ENCODE assay signal across 8 cellular contexts in the genomic region with DNA sequence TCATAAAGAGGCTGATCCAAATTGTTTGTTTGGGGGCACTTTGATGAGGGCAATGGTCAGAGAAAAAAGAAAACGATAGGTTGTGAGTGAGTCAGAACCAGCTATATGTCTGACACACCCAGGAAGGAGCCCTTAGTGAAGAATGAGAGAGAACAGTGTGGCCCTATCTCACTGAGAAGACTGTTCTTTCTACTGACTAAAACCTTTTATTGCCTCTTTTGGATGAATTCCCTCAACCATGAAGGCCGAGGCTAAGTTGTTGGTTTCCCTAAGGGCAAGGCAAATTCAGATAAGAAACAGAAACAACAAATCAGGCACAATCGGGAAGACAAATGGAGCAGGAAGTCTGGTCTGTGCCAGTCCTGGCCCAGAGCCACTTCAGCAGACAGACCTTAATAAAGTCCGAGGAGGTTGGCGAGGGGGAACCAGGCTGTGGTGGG.
DNase-seq lines count a peak whose midpoint lies in the region; ATAC-seq and TF ChIP-seq lines count a peak whose summit lies in the region.

No MANE protein-coding gene starts in this region.

- no peak overlapping the region for H2AFZ ChIP-seq in IMR-90 (replicated peaks; ENCODE audit: low read length, poor library complexity)

- H3K4me3 ChIP-seq in IMR-90 (ENCODE audit: insufficient read depth, low read depth, low read length): no peak overlapping the region
- H3K4me3 ChIP-seq in adipocyte (ENCODE audit: low read length): peak overlapping the region; percentile 38
- peak overlapping the region in 1 of 5 donors; percentile 4 for H3K4me3 ChIP-seq in subcutaneous abdominal adipose tissue (ENCODE audit: low read depth in 1 of 5, low read length in 5 of 5)

- peak overlapping the region; percentile 44 for H2BK20ac ChIP-seq in IMR-90 (ENCODE audit: low read depth, low read length)

- peak overlapping the region; percentile 62 for H3K27ac ChIP-seq in 22Rv1
- peak overlapping the region; percentile 66 for H3K27ac ChIP-seq in IMR-90 (ENCODE audit: insufficient read depth, low read length)
- peak overlapping the region; percentile 93 for H3K27ac ChIP-seq in subcutaneous abdominal adipose tissue (ENCODE audit: low read depth, low read length)

- no TSS peak for BruUV-seq in IMR-90 (replicated peaks; lab: Mats Ljungman, UMichigan)

- H3K79me1 ChIP-seq in IMR-90 (ENCODE audit: low read depth in 1 of 2, low read length in 2 of 2): peaks cover 6 to 36% of the 10 kb centered on the region in 2 experiments; a peak in 3 of 4 replicates

- H3K18ac ChIP-seq in IMR-90 (ENCODE audit: low read depth, low read length): peak overlapping the region; percentile 71

- TF ChIP-seq POLR2A in IMR-90 (IDR thresholded peaks at IDR 0.05; ENCODE audit: low read depth, low read length): no peak

- no peaks in the 10 kb centered on the region for H3K9me3 ChIP-seq in IMR-90 (ENCODE audit: control insufficient read depth, insufficient read depth, low read length)
- no peaks in the 10 kb centered on the region for H3K9me3 ChIP-seq in adipocyte (ENCODE audit: control insufficient read depth, low read length)
- no peaks in the 10 kb centered on the region for H3K9me3 ChIP-seq in subcutaneous abdominal adipose tissue (ENCODE audit: control insufficient read depth in 5 of 5, low read length in 5 of 5)

- no peak for TF ChIP-seq RAD21 in IMR-90 (IDR thresholded peaks at IDR 0.05; ENCODE audit: low read length)

- CTCF ChIA-PET in IMR-90 (lab: Yijun Ruan, JAX): interaction anchor here (0.7 kb wide), 1 partner anchor 588 kb away, joined by 3 read pairs; no protein-coding TSS in a partner anchor

- peak overlapping the region; percentile 47; the same call in 1 of the 2 replicates for H3K9ac ChIP-seq in IMR-90 (ENCODE audit: low read depth, low read length)
- peak overlapping the region; percentile 69 for H3K9ac ChIP-seq in adipocyte (ENCODE audit: low read length)
- peak overlapping the region in 4 of 5 donors; percentile 5 to 65 (median 46) for H3K9ac ChIP-seq in subcutaneous abdominal adipose tissue (ENCODE audit: low read length in 5 of 5)

- POLR2A ChIA-PET in IMR-90 (lab: Charles Lee; ENCODE audit: unreplicated experiment): no interaction called here

- peak overlapping the region; percentile 18; the same call in 1 of the 2 replicates for H3K56ac ChIP-seq in IMR-90 (ENCODE audit: extremely low read depth, insufficient read depth, low read length)

- peak overlapping the region; percentile 83 for H4K5ac ChIP-seq in IMR-90 (ENCODE audit: low read depth, low read length)

- H3K4me1 ChIP-seq in IMR-90 (ENCODE audit: control insufficient read depth, insufficient read depth, low read length) (peaks cover 10% of the 10 kb centered on the region), adipocyte (ENCODE audit: control insufficient read depth, insufficient read depth, low read length) (peaks cover 74% of the 10 kb centered on the region), subcutaneous abdominal adipose tissue (ENCODE audit: control insufficient read depth in 5 of 5, insufficient read depth in 5 of 5, low read length in 5 of 5) (peaks cover 12 to 67% (median 63%) of the 10 kb centered on the region in 5 donors)

- H4K8ac ChIP-seq in IMR-90 (ENCODE audit: low read depth in 2 of 2, low read length in 2 of 2): peak overlapping the region; percentile 26 to 38

- peak overlapping the region; percentile 40 for H4K91ac ChIP-seq in IMR-90 (ENCODE audit: insufficient read depth, low read depth, low read length)

- no peaks in the 10 kb centered on the region for H4K20me1 ChIP-seq in IMR-90 (ENCODE audit: insufficient read depth, low read length)

- peak overlapping the region; percentile 6 for H3K14ac ChIP-seq in IMR-90 (replicated peaks; ENCODE audit: low read depth, low read length)

- peak; percentile 56 for ATAC-seq in IMR-90 (ENCODE audit: low read depth)

- peak overlapping the region; percentile 19; the same call in 1 of the 2 replicates for H3K4me2 ChIP-seq in IMR-90 (ENCODE audit: low read depth, low read length)

- peak; percentile 40 for DNase-seq in IMR-90
- peak; percentile 63 for DNase-seq in adipocyte (ENCODE audit: low read depth)
- DNase-seq in kidney glomerular epithelial cell (lab: John Stamatoyannopoulos, UW): peak; percentile 40
- DNase-seq in NCI-H2196 (lab: John Stamatoyannopoulos, UW; ENCODE audit: unreplicated experiment): no peak
- no peak for DNase-seq in NCI-H82 (lab: John Stamatoyannopoulos, UW)
- DNase-seq in stimulated activated CD4-positive, alpha-beta T cell treated with anti-CD3 and anti-CD28 coated beads, Interleukin-15, amount 100 ng/mL, for 24 hours: no peak

- H2BK120ac ChIP-seq in IMR-90 (ENCODE audit: low read depth, low read length): peak overlapping the region; percentile 80

- H3K36me3 ChIP-seq in IMR-90 (ENCODE audit: control insufficient read depth, insufficient read depth, low read length) (peaks cover 23% of the 10 kb centered on the region), adipocyte (ENCODE audit: control insufficient read depth, insufficient read depth, low read length, severe bottlenecking) (peaks cover 77% of the 10 kb centered on the region), subcutaneous abdominal adipose tissue (ENCODE audit: control insufficient read depth in 5 of 5, insufficient read depth in 5 of 5, low read length in 5 of 5) (peaks cover 12 to 56% (median 54%) of the 10 kb centered on the region in 5 donors)

- peaks cover 11% of the 10 kb centered on the region for H3K9me1 ChIP-seq in IMR-90 (ENCODE audit: insufficient read depth, low read length)

- H2AK9ac ChIP-seq in IMR-90 (replicated peaks; ENCODE audit: low read depth, low read length, poor library complexity): peak overlapping the region; percentile 1

- intact Hi-C loops in IMR-90 (cut with micrococcal nuclease): loop anchor here (1.0 kb wide), 1 partner anchor 587 kb away; no protein-coding TSS in a partner anchor

- H3K4ac ChIP-seq in IMR-90 (ENCODE audit: low read depth, low read length): peak overlapping the region; percentile 77

- in situ Hi-C loops in IMR-90 (cut with MboI; ENCODE audit: low sequenced_read_pairs): no loop called here

- TF ChIP-seq CTCF in 22Rv1 (IDR thresholded peaks at IDR 0.05) (no peak), IMR-90 (conservative IDR thresholded peaks at IDR 0.05; ENCODE audit: low read depth, low read length) (no peak)

- H3K27me3 ChIP-seq in IMR-90 (ENCODE audit: control insufficient read depth, insufficient read depth, low read length) (no peaks in the 10 kb centered on the region), adipocyte (replicated peaks; ENCODE audit: control insufficient read depth, insufficient read depth, low read length) (no peaks in the 10 kb centered on the region), subcutaneous abdominal adipose tissue (ENCODE audit: control insufficient read depth in 5 of 5, insufficient read depth in 4 of 5, low read length in 5 of 5) (no peaks in the 10 kb centered on the region)

- H2BK5ac ChIP-seq in IMR-90 (ENCODE audit: low read depth, low read length, poor library complexity, severe bottlenecking): peak overlapping the region; percentile 25

- 0 out of 3 replicates have a peak overlapping the region, but pooled peaks have one; percentile 5 for H2BK15ac ChIP-seq in IMR-90 (ENCODE audit: low read depth, low read length)

- peak overlapping the region; percentile 74 for H3K23ac ChIP-seq in IMR-90 (ENCODE audit: low read depth, low read length)

- no CpG with 5 or more reads among the region's 5 CpGs for WGBS in IMR-90 (ENCODE audit: extremely low coverage in 2 of 2, insufficient read length in 1 of 2), 2 experiments

- peak overlapping the region; percentile 24; the same call in 1 of the 2 replicates for H2AK5ac ChIP-seq in IMR-90 (ENCODE audit: low read depth, low read length)

- dilution Hi-C loops in IMR-90 (cut with HindIII; ENCODE audit: low sequenced_read_pairs, unreplicated experiment): no loop called here

TF ChIP-seq in IMR-90, 13 proteins besides CTCF, POLR2A, EP300 and RAD21:
- 0 out of 2 replicates have a peak, but pooled peaks have one; percentile 20 for TF ChIP-seq FOS (IDR thresholded peaks at IDR 0.05; ENCODE audit: low read depth, low read length)
- TF ChIP-seq SMC3 (IDR thresholded peaks at IDR 0.05; ENCODE audit: low read depth, low read length): no peak

Comparison
In these comparisons a context has a peak if more than half of its experiments do, and no peak if none do; other contexts are left out.
1. DNase-seq: peak in IMR-90 (single experiment), adipocyte (single experiment) and kidney glomerular epithelial cell (single experiment); none in NCI-H2196 (single experiment), NCI-H82 (single experiment) and stimulated activated CD4-positive, alpha-beta T cell treated with anti-CD3 and anti-CD28 coated beads, Interleukin-15, amount 100 ng/mL, for 24 hours (single experiment).
2. Peak in every context shown above with its lines, with median percentiles within 50 percentile points of each other: H3K27ac ChIP-seq and H3K9ac ChIP-seq.